In the genomic region with DNA sequence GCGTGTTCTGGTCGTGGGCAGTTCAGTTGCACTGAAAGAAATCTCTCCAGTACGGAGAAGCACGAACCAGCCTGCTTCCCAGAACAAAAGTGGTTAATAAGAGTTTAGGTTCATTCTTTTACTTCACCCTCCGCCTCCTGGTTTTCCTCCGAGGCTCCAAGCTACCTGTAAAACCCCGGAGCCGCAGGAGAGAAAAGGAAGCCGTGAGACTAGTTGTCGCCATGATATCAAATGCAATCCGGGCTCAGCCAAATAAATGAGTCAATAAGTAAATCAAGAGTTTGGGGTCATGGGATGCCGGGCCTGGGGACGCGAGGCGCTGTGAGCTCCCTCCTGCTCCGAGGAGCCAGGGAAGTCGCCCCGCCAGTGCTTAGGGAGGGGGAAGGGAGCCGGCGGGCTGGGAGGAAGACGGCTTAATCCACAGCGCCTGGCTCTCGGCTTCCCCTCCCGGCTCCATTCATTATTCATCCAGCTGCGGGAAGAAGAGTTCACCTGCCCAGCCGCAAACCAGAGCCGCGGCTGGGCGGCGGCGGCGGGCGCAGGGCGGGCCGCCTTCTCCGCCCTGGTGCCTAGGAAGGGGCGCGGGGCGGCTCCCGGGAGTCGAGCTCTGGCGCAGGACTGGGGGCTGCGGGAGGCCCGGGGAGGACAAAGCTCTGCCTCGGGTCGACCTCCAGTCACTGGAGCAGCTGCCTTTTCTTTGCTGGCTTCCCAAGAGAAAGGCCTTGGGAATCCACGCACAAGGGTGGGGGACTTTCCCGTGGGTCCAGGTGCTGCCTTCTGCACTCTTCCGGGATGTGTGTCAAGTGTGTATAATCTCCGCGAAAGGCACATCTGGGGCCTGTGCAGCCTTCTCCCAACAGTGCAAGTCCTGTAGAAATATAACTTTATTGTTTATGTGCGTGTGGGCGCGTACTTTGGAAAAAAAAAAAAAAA, we compare ENCODE assay signal across 8 cellular contexts. TPM values are rescaled to one million over a fixed set of nuclear protein-coding genes. Genes with fewer than 3 reads are reported as not detected.
DNase-seq lines count a peak whose midpoint lies in the region; ATAC-seq and TF ChIP-seq lines count a peak whose summit lies in the region.

No MANE protein-coding gene starts in this region.

- H3K9me3 ChIP-seq in AG04450 (ENCODE audit: control insufficient read depth, insufficient read depth, low read length), result peaks cover 9% of the 10 kb centered on the region; the same call in 1 of the 2 replicates
- no peaks in the 10 kb centered on the region for H3K9me3 ChIP-seq in PC-9 (ENCODE audit: insufficient read depth, low read depth)

- CTCF ChIA-PET in AG04450 (lab: Charles Lee), result interaction anchor here (0.6 to 1.4 kb wide), 9 partner anchors 9 to 849 kb away, joined by 3 to 6 read pairs (median 3); no protein-coding TSS in a partner anchor
- CTCF ChIA-PET in PC-9 (lab: Charles Lee), result interaction anchor here (0.6 to 2.4 kb wide), 12 partner anchors 67 to 805 kb away, joined by 3 to 15 read pairs (median 4); no protein-coding TSS in a partner anchor

- H2AFZ ChIP-seq in PC-9, result peak overlapping the region; percentile 97

- H3K79me2 ChIP-seq in PC-9 (ENCODE audit: low read depth), result no peaks in the 10 kb centered on the region

- H3K27me3 ChIP-seq in AG04450 (ENCODE audit: control insufficient read depth, insufficient read depth, low read length), result peaks cover 44% of the 10 kb centered on the region
- no peaks in the 10 kb centered on the region for H3K27me3 ChIP-seq in PC-9 (ENCODE audit: insufficient read depth, low read depth)

- H3K9me2 ChIP-seq in PC-9 (ENCODE audit: insufficient read depth), result no peaks in the 10 kb centered on the region

- POLR2A ChIA-PET in AG04450 (lab: Yijun Ruan, JAX), result interaction anchor here (0.8 kb wide), 1 partner anchor 18 kb away, joined by 8 read pairs; no protein-coding TSS in a partner anchor
- POLR2A ChIA-PET in PC-9 (lab: Charles Lee; ENCODE audit: unreplicated experiment), result interaction anchor here (0.6 to 1.0 kb wide), 4 partner anchors 117 to 932 kb away, joined by 3 to 15 read pairs (median 9); no protein-coding TSS in a partner anchor

- no peak for TF ChIP-seq CTCF in AG04450 (IDR thresholded peaks at IDR 0.05; ENCODE audit: low read depth, low read length)
- no peak for TF ChIP-seq CTCF in GM13977 (IDR thresholded peaks at IDR 0.05; ENCODE audit: extremely low read depth, insufficient read depth, missing control alignments)
- TF ChIP-seq CTCF in PC-9 (conservative IDR thresholded peaks at IDR 0.05), result no peak
- no peak for TF ChIP-seq CTCF in choroid plexus epithelial cell (conservative IDR thresholded peaks at IDR 0.05; ENCODE audit: low read depth, low read length)

- H3K27ac ChIP-seq in AG04450 (ENCODE audit: low read depth, low read length) (no peak overlapping the region), PC-9 (peak overlapping the region; percentile 12)

- intact Hi-C loops in PC-9 (cut with micrococcal nuclease; ENCODE audit: unreplicated experiment), result loop anchor here (1.0 to 5.0 kb wide), 4 partner anchors 118 to 508 kb away; no protein-coding TSS in a partner anchor
- intact Hi-C loops in left colon (cut with DNase I, micrococcal nuclease), result loop anchor here in 1 of 2 donors (10.0 kb wide), 1 partner anchor 456 kb away; no protein-coding TSS in a partner anchor

- H3K4me3 ChIP-seq in AG04450 (ENCODE audit: low read depth, low read length) (peak overlapping the region; percentile 59), PC-9 (peak overlapping the region; percentile 88), choroid plexus epithelial cell (ENCODE audit: low read depth, low read length) (peak overlapping the region; percentile 60)

- H3K36me3 ChIP-seq in PC-9 (ENCODE audit: low read depth), result no peaks in the 10 kb centered on the region

- in situ Hi-C loops in GM13977 (cut with MboI; ENCODE audit: low pct_unique_long_range_greater_than_20kb, low sequenced_read_pairs, unreplicated experiment), result no loop called here

- H3K4me2 ChIP-seq in PC-9, result peak overlapping the region; percentile 96

- H3K4me1 ChIP-seq in PC-9 (replicated peaks; ENCODE audit: insufficient read depth), result no peaks in the 10 kb centered on the region

- no peaks in the 10 kb centered on the region for H4K20me1 ChIP-seq in PC-9 (ENCODE audit: insufficient read depth)

- no TSS peak for BruUV-seq in PC-9 (replicated peaks; lab: Mats Ljungman, UMichigan)

- peak; percentile 58 for ATAC-seq in left colon
- no peak for ATAC-seq in stimulated activated naive CD8-positive, alpha-beta T cell treated with anti-CD3 and anti-CD28 coated beads, Interleukin-15, Interleukin-2, amounts not matched to agents 100 U/mL and 50 U/mL, for 24 hours
- no peak for ATAC-seq in HG03521 (IDR thresholded peaks at IDR 0.05; ENCODE audit: unreplicated experiment)

- no peak for DNase-seq in AG04450 (ENCODE audit: low read depth, low spot score)
- peak; percentile 43 for DNase-seq in GM13977 (ENCODE audit: low spot score)
- DNase-seq in PC-9, result peak in 1 of 2 experiments; percentile 47
- peak; percentile 20 for DNase-seq in choroid plexus epithelial cell (ENCODE audit: low read depth)
- peak; percentile 36 to 47 for DNase-seq in left colon
- DNase-seq in stimulated activated naive CD8-positive, alpha-beta T cell treated with anti-CD3 and anti-CD28 coated beads, Interleukin-15, Interleukin-2, amounts not matched to agents 100 U/mL and 50 U/mL, for 24 hours, result peak; percentile 11
- DNase-seq in H4 (ENCODE audit: low spot score), result no peak

- no peaks in the 10 kb centered on the region for H3F3A ChIP-seq in PC-9 (ENCODE audit: insufficient read depth, low read depth)

RNA-seq across cellular contexts. Expression of a gene that starts 1.7 kb away (rescaled TPM):
- under 0.01 and 0.21 TPM in 2 replicates for polyA plus RNA-seq in AG04450 (2011; rRNA removed)
- polyA minus RNA-seq in AG04450 (2011; rRNA and poly(A)+ RNA removed), result 0.09 TPM in 1 of 2 replicates, not detected in the other
- total RNA-seq in PC-9 (2021) (13.1 and 17.3 TPM in 2 replicates), left colon (1 to 10 TPM; 1.3 to 1.8 TPM)
- 0.43 and 1.8 TPM in 2 replicates for total RNA-seq in H4 (2014; rRNA removed; shearing (Covaris generic))

Comparison
In these comparisons a context has a peak if more than half of its experiments do, and no peak if none do; other contexts are left out.
1. DNase-seq: peak in GM13977 (single experiment), choroid plexus epithelial cell (single experiment), left colon (2 of 2) and stimulated activated naive CD8-positive, alpha-beta T cell treated with anti-CD3 and anti-CD28 coated beads, Interleukin-15, Interleukin-2, amounts not matched to agents 100 U/mL and 50 U/mL, for 24 hours (single experiment); none in AG04450 (single experiment) and H4 (single experiment).
2. Peak in every context shown above with its lines, with median percentiles within 50 percentile points of each other: H3K4me3 ChIP-seq.